8 cellular contexts compared by ENCODE assay signal in the genomic region with DNA sequence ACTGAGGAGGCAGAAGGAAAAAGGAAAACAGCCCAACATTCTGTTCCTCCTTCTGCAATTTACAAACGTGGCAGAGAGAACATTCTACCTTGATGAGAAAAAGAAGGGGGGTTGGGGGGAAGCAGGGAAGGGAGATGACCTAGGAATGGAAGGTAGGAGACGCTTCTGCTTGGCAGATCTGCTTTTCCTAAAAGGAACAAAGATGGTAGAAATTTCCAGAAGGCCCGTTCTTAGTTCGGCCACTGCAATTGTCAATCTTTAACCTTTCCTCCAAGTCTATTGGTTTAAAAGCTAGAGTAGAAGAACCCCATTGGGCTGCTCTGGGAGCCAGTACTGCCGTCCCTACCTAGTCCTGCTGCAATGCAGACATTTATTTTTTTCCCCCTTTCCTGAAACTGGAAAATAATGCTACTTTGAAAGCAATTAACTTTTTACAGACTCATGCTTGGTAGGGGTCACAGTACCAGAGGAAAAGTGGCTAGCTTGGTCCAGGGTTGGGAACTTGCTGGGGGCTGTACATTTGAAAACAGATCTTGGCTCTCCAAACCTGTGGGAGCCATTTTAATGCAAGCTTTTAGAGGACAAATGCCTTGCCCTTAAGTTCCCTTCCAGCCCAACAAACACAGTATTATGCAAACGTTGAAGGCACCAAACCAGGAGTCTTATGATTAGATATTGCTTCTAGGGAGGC. TPM values are rescaled to one million over a fixed set of nuclear protein-coding genes. Genes with fewer than 3 reads are reported as not detected.
A peak's percentile ranks its signal among the peaks of the same experiment; 100 is the strongest.
DNase-seq lines count a peak whose midpoint lies in the region; ATAC-seq and TF ChIP-seq lines count a peak whose summit lies in the region.

No MANE protein-coding gene starts in this region.

- no peaks in the 10 kb centered on the region for H3K27me3 Mint-ChIP-seq in activated CD4-positive, alpha-beta T cell treated with anti-CD3 and anti-CD28 coated beads for 36 hours

- H3K9me3 ChIP-seq in stomach, result no peaks in the 10 kb centered on the region

- CTCF ChIA-PET in activated CD4-positive, alpha-beta T cell treated with anti-CD3 and anti-CD28 coated beads for 36 hours (lab: Charles Lee), result interaction anchor here (0.7 to 6.3 kb wide), 7 partner anchors 10 to 157 kb away, joined by 3 to 64 read pairs (median 4); no protein-coding TSS in a partner anchor

- peak overlapping the region in 1 of 4 donors; percentile 34 for H3K4me3 ChIP-seq in stomach

- 23 to 37% (median 31%) methylated on average over 6 of the region's 6 CpGs for WGBS in stomach, 5 donors

- no peaks in the 10 kb centered on the region for H3K36me3 ChIP-seq in stomach

- H3K27ac ChIP-seq in VCaP (peak overlapping the region; percentile 100), stomach (peak overlapping the region; percentile 91 to 100 (median 99))

- peak in 1 of 4 donors; percentile 24 for TF ChIP-seq POLR2A in stomach (IDR thresholded peaks at IDR 0.05)

- TF ChIP-seq CTCF in VCaP (conservative IDR thresholded peaks at IDR 0.05) (no peak), stomach (IDR thresholded peaks at IDR 0.05) (no peak)

- DNase-seq in activated CD4-positive, alpha-beta T cell treated with anti-CD3 and anti-CD28 coated beads for 36 hours, result no peak
- no peak for DNase-seq in activated CD4-positive, alpha-beta T cell treated with anti-CD3 and anti-CD28 coated beads for 48 hours
- DNase-seq in foreskin melanocyte (peak; percentile 74), stomach (no peak), SHP77 (lab: John Stamatoyannopoulos, UW) (no peak), GM03348 (ENCODE audit: low spot score) (no peak)
- no peak for DNase-seq in activated CD4-positive, alpha-beta T cell treated with anti-CD3 and anti-CD28 coated beads, Interleukin-2, amount 50 U/mL, for 4 hours

- no peak for ATAC-seq in activated CD4-positive, alpha-beta T cell treated with anti-CD3 and anti-CD28 coated beads for 36 hours

- no peaks in the 10 kb centered on the region for H3K27me3 ChIP-seq in stomach

- H3K4me1 Mint-ChIP-seq in activated CD4-positive, alpha-beta T cell treated with anti-CD3 and anti-CD28 coated beads for 36 hours, result peaks cover 38% of the 10 kb centered on the region

- H3K36me3 Mint-ChIP-seq in activated CD4-positive, alpha-beta T cell treated with anti-CD3 and anti-CD28 coated beads for 36 hours (ENCODE audit: low read depth), result peaks cover 16% of the 10 kb centered on the region

- H3K4me1 ChIP-seq in stomach, result peaks cover 94 to 100% (median 99%) of the 10 kb centered on the region in 4 donors

- TF ChIP-seq EP300 in stomach (IDR thresholded peaks at IDR 0.05), result no peak

- peak overlapping the region; percentile 98 for H3K27ac Mint-ChIP-seq in activated CD4-positive, alpha-beta T cell treated with anti-CD3 and anti-CD28 coated beads for 36 hours

- POLR2A ChIA-PET in activated CD4-positive, alpha-beta T cell treated with anti-CD3 and anti-CD28 coated beads for 36 hours (lab: Charles Lee), result interaction anchor here (1.2 kb wide), 1 partner anchor 79 kb away, joined by 4 read pairs; no protein-coding TSS in a partner anchor

- intact Hi-C loops in activated CD4-positive, alpha-beta T cell treated with anti-CD3 and anti-CD28 coated beads for 36 hours (cut with DNase I, micrococcal nuclease), result loop anchor here in 1 of 2 experiments (2.0 kb wide), 1 partner anchor 37 kb away; no protein-coding TSS in a partner anchor
- intact Hi-C loops in stomach (cut with DNase I; ENCODE audit: low total_unique reads), result no loop called here

- peak overlapping the region; percentile 77 for H3K4me3 Mint-ChIP-seq in activated CD4-positive, alpha-beta T cell treated with anti-CD3 and anti-CD28 coated beads for 36 hours

- H3K9me3 Mint-ChIP-seq in activated CD4-positive, alpha-beta T cell treated with anti-CD3 and anti-CD28 coated beads for 36 hours (ENCODE audit: low read depth), result no peaks in the 10 kb centered on the region

RNA-seq across cellular contexts. Expression of a gene that starts 2.7 kb away (rescaled TPM):
- 10 to 100 TPM; 33.7 to 50.3 TPM for total RNA-seq in activated CD4-positive, alpha-beta T cell treated with anti-CD3 and anti-CD28 coated beads for 36 hours
- total RNA-seq in stomach, result 10 to 100 TPM; 25.9 to 82.6 (median 54.3) TPM
- polyA plus RNA-seq in stomach, result 10 to 100 TPM in 2 of 3 donors, 1 to 10 TPM in 1; 9.2 to 13.6 (median 12.7) TPM
